ENCODE assay signal across 9 cellular contexts in genomic region chr4:51831133-51831532, GRCh38. TPM values are rescaled to one million over a fixed set of nuclear protein-coding genes. Genes with fewer than 3 reads are reported as not detected.
A peak's percentile ranks its signal among the peaks of the same experiment; 100 is the strongest.
DNase-seq lines count a peak whose midpoint lies in the region; TF ChIP-seq lines count a peak whose summit lies in the region.
"Had no signal": no experiment of that assay in that cellular context is flagged by ENCODE, and none has a peak within 500 bp of the region (broad histone marks: within the 10 kb centered on the region; RNA-seq: fewer than 3 reads in every experiment).

No MANE protein-coding gene starts in this region.

- H3K27me3 ChIP-seq in esophagus muscularis mucosa (no peaks in the 10 kb centered on the region), testis (no peaks in the 10 kb centered on the region)
- H3K27me3 ChIP-seq: BLaER1 had no signal

- TF ChIP-seq POLR2A in esophagus muscularis mucosa (IDR thresholded peaks at IDR 0.05; ENCODE audit: low read depth) = no peak
- no peak for TF ChIP-seq POLR2A in testis (IDR thresholded peaks at IDR 0.05)

- DNase-seq in DMS153 treated with DMSO at 0.1 percent for 48 hours (lab: John Stamatoyannopoulos, UW; ENCODE audit: unreplicated experiment) (peak; percentile 26), DMS153 (lab: John Stamatoyannopoulos, UW) (no peak), HFFc6 (peak; percentile 47), NCI-H345 treated with DMSO at 0.1 percent for 48 hours (lab: John Stamatoyannopoulos, UW; ENCODE audit: unreplicated experiment) (peak; percentile 0), activated T-cell treated with anti-CD3 and anti-CD28 coated beads for 1 hour (ENCODE audit: low read depth) (peak; percentile 61), esophagus muscularis mucosa (ENCODE audit: extremely low spot score) (no peak), neural crest cell (ENCODE audit: low read depth, low spot score) (peak; percentile 33), testis (peak; percentile 78)

- no peaks in the 10 kb centered on the region for H3K9me3 Mint-ChIP-seq in HFFc6
- H3K9me3 Mint-ChIP-seq in neural crest cell = no peaks in the 10 kb centered on the region

- H3K27ac ChIP-seq in esophagus muscularis mucosa (replicated peaks in 1 of 4) (no peak overlapping the region), testis (no peak overlapping the region)
- H3K27ac ChIP-seq: BLaER1 had no signal

- H3K4me1 ChIP-seq in esophagus muscularis mucosa (no peaks in the 10 kb centered on the region), testis (no peaks in the 10 kb centered on the region)
- H3K4me1 ChIP-seq: BLaER1 had no signal

- H3K36me3 Mint-ChIP-seq in HFFc6 (ENCODE audit: low read depth) (no peaks in the 10 kb centered on the region), neural crest cell (ENCODE audit: low read depth) (no peaks in the 10 kb centered on the region)

- WGBS in esophagus muscularis mucosa = 29% methylated on average over 3 of the region's 3 CpGs
- WGBS in testis, 2 donors = 35 to 49% methylated on average over 3 of the region's 3 CpGs

- H3K4me3 ChIP-seq in esophagus muscularis mucosa (no peak overlapping the region), testis (no peak overlapping the region)
- H3K4me3 ChIP-seq: BLaER1 had no signal

- no peak overlapping the region for H3K4me3 Mint-ChIP-seq in HFFc6
- no peak overlapping the region for H3K4me3 Mint-ChIP-seq in neural crest cell

- H3K36me3 ChIP-seq in esophagus muscularis mucosa (no peaks in the 10 kb centered on the region), testis (ENCODE audit: low read depth, missing control alignments) (no peaks in the 10 kb centered on the region)
- H3K36me3 ChIP-seq: BLaER1 had no signal

- H3K27me3 Mint-ChIP-seq in HFFc6 (ENCODE audit: insufficient read depth) (peaks cover 17% of the 10 kb centered on the region), neural crest cell (ENCODE audit: low read depth) (peaks cover 22% of the 10 kb centered on the region)

- H3K27ac Mint-ChIP-seq in HFFc6 = no peak overlapping the region
- no peak overlapping the region for H3K27ac Mint-ChIP-seq in neural crest cell (ENCODE audit: unreplicated experiment)

- peak; percentile 78 for TF ChIP-seq CTCF in HFFc6 (IDR thresholded peaks at IDR 0.05)
- TF ChIP-seq CTCF in esophagus muscularis mucosa (IDR thresholded peaks at IDR 0.05) = peak; percentile 67 to 75 (median 68)
- peak; percentile 66 for TF ChIP-seq CTCF in neural crest cell (conservative IDR thresholded peaks at IDR 0.05)
- peak; percentile 44 to 53 (median 52) for TF ChIP-seq CTCF in testis (IDR thresholded peaks at IDR 0.05)

- TF ChIP-seq EP300 in esophagus muscularis mucosa (IDR thresholded peaks at IDR 0.05) = no peak

- H3K9me3 ChIP-seq in esophagus muscularis mucosa (no peaks in the 10 kb centered on the region), testis (no peaks in the 10 kb centered on the region)
- H3K9me3 ChIP-seq: BLaER1 had no signal

- no peaks in the 10 kb centered on the region; the same call in 1 of the 2 replicates for H3K4me1 Mint-ChIP-seq in HFFc6 (ENCODE audit: low read depth)
- peaks cover 5% of the 10 kb centered on the region for H3K4me1 Mint-ChIP-seq in neural crest cell

- intact Hi-C loops in esophagus muscularis mucosa (cut with DNase I) = loop anchor here (1.0 kb wide), 1 partner anchor 195 kb away; no protein-coding TSS in a partner anchor
- intact Hi-C loops in testis (cut with DNase I; ENCODE audit: low total_unique reads) = no loop called here

RNA-seq across cellular contexts. Expression of gene DCUN1D4, which starts 11.8 kb away (rescaled TPM):
- total RNA-seq in HFFc6 (2021; fragmentation: NEBNext Ultra II Directional; extraction: Animal tissue kit (Norgen Biotek cat#: 25700)) = 10 to 100 TPM; 41.0 to 55.1 (median 47.1) TPM
- total RNA-seq in esophagus muscularis mucosa = 10 to 100 TPM; 36.0 to 70.6 (median 51.9) TPM
- 69.0 and 70.9 TPM in 2 replicates for total RNA-seq in neural crest cell
- total RNA-seq in testis = 10 to 100 TPM; 74.1 to 81.9 TPM
- 57.7 TPM for polyA plus RNA-seq in testis (ENCODE audit: insufficient read depth, low read depth, low replicate concordance)

Comparison
In these comparisons a context has a peak if more than half of its experiments do, and no peak if none do; other contexts are left out.
1. DNase-seq: peak in DMS153 treated with DMSO at 0.1 percent for 48 hours (single experiment), HFFc6 (single experiment), NCI-H345 treated with DMSO at 0.1 percent for 48 hours (single experiment), activated T-cell treated with anti-CD3 and anti-CD28 coated beads for 1 hour (single experiment), neural crest cell (single experiment) and testis (single experiment); none in DMS153 (single experiment) and esophagus muscularis mucosa (single experiment).
2. Peak in every context shown above with its lines, with median percentiles within 50 percentile points of each other: CTCF ChIP-seq.